ENCODE assay signal across 8 cellular contexts in the genomic region with DNA sequence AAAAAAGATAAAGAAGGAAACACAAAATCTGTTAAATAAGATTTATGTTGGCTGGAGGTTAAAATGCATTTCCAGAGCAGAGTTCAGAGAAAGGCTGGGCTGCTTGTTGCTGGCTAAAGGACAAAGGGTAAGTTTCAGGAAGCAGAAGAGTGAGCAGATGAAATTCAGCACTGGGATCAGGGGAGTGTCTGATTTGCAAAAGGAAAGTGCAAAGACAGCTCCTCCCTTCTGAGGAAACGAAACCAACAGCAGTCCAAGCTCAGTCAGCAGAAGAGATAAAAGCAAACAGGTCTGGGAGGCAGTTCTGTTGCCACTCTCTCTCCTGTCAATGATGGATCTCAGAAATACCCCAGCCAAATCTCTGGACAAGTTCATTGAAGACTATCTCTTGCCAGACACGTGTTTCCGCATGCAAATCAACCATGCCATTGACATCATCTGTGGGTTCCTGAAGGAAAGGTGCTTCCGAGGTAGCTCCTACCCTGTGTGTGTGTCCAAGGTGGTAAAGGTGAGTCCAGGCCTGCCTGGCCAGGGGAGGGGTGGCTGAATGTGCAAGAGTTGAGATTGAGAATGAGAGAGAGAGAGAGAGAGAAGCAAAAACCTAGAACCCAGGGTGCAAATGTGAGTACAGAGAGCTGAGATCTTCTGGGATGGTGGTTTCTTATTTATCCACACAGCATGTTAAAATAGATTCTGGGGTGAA. TPM values are rescaled to one million over a fixed set of nuclear protein-coding genes. Genes with fewer than 3 reads are reported as not detected.
DNase-seq lines count a peak whose midpoint lies in the region; ATAC-seq and TF ChIP-seq lines count a peak whose summit lies in the region.

A gene (plus strand): TSS at position 251 of the 703 bp plus-strand sequence. CDS start 78 bp downstream, at position 329.

- no peaks in the 10 kb centered on the region for H3K27me3 ChIP-seq in HL-60 (ENCODE audit: insufficient read depth, poor library complexity, severe bottlenecking)
- no peaks in the 10 kb centered on the region for H3K27me3 ChIP-seq in thoracic aorta (replicated peaks; ENCODE audit: insufficient read depth)
- H3K27me3 ChIP-seq in WERI-Rb-1 (ENCODE audit: insufficient read depth, low read depth, severe bottlenecking) = peaks cover 71% of the 10 kb centered on the region

- ATAC-seq in GM21360 (IDR thresholded peaks at IDR 0.05; ENCODE audit: unreplicated experiment) (peak; percentile 58), thoracic aorta (ENCODE audit: insufficient number of reproducible peaks, low FRiP score, low read depth) (no peak)

- peak within 1 kb of the TSS; percentile 49 for H3K9ac ChIP-seq in SK-N-MC (ENCODE audit: insufficient read length)

- peaks cover 41 to 57% of the 10 kb centered on the region in 2 donors for H3K4me1 ChIP-seq in thoracic aorta (ENCODE audit: control insufficient read depth in 1 of 2, low read depth in 2 of 2)

- no peak for TF ChIP-seq CTCF in HL-60 (IDR thresholded peaks at IDR 0.05; ENCODE audit: insufficient read depth, low read length)
- no peak for TF ChIP-seq CTCF in coronary artery (IDR thresholded peaks at IDR 0.05)
- no peak for TF ChIP-seq CTCF in thoracic aorta (IDR thresholded peaks at IDR 0.05)
- no peak for TF ChIP-seq CTCF in WERI-Rb-1 (IDR thresholded peaks at IDR 0.05; ENCODE audit: low read depth, low read length)

- H3K27ac ChIP-seq in HL-60 (replicated peaks) (no peak within 1 kb of the TSS), SK-N-MC (peak within 1 kb of the TSS; percentile 83), coronary artery (peak within 1 kb of the TSS in 1 of 2 donors; percentile 81), thoracic aorta (peak within 1 kb of the TSS in 1 of 2 donors; percentile 23), WERI-Rb-1 (no peak within 1 kb of the TSS)

- no peaks in the 10 kb centered on the region; the same call in 1 of the 2 replicates for H3K36me3 ChIP-seq in SK-N-MC (ENCODE audit: insufficient read depth, low read length)
- H3K36me3 ChIP-seq in thoracic aorta = no peaks in the 10 kb centered on the region
- no peaks in the 10 kb centered on the region for H3K36me3 ChIP-seq in WERI-Rb-1

- H3K4me3 ChIP-seq in HL-60 (replicated peaks; ENCODE audit: insufficient read depth, low read length) = 0 out of 2 replicates have a peak within 1 kb of the TSS, but pooled peaks have one; percentile 15
- H3K4me3 ChIP-seq in SK-N-MC = peak within 1 kb of the TSS; percentile 71
- H3K4me3 ChIP-seq in coronary artery = peak within 1 kb of the TSS; percentile 71
- H3K4me3 ChIP-seq in thoracic aorta = peak within 1 kb of the TSS; percentile 66
- H3K4me3 ChIP-seq in WERI-Rb-1 (ENCODE audit: low read depth, low read length) = no peak within 1 kb of the TSS

- DNase-seq in GF-D8 (lab: John Stamatoyannopoulos, UW) (peak; percentile 34), HL-60 (ENCODE audit: low read depth in 1 of 2, low spot score in 1 of 2) (peak in 1 of 2 experiments; percentile 30), SK-N-MC (ENCODE audit: low read depth, low spot score) (no peak), coronary artery (ENCODE audit: low spot score) (no peak), lung microvascular endothelial cell (ENCODE audit: low read depth in 2 of 2) (peak; percentile 85 to 89), thoracic aorta (ENCODE audit: low spot score) (no peak), WERI-Rb-1 (no peak)

- H3K9me3 ChIP-seq in SK-N-MC (ENCODE audit: low read depth, low read length) = peaks cover 3% of the 10 kb centered on the region; the same call in 1 of the 2 replicates
- H3K9me3 ChIP-seq in thoracic aorta = no peaks in the 10 kb centered on the region
- H3K9me3 ChIP-seq in WERI-Rb-1 (ENCODE audit: severe bottlenecking) = no peaks in the 10 kb centered on the region

RNA-seq across cellular contexts. Expression of the gene that starts here (rescaled TPM):
- total RNA-seq in lung microvascular endothelial cell (13.5 and 21.4 TPM in 2 replicates), thoracic aorta (10 to 100 TPM in 1 of 2 donors, 1 to 10 TPM in 1; 9.4 to 15.3 TPM)

Comparison
In these comparisons a context has a peak if more than half of its experiments do, and no peak if none do; other contexts are left out.
1. DNase-seq: peak in GF-D8 (single experiment) and lung microvascular endothelial cell (2 of 2); none in SK-N-MC (single experiment), coronary artery (single experiment), thoracic aorta (single experiment) and WERI-Rb-1 (single experiment).